ENCODE assay signal across 25 cellular contexts in the genomic region with DNA sequence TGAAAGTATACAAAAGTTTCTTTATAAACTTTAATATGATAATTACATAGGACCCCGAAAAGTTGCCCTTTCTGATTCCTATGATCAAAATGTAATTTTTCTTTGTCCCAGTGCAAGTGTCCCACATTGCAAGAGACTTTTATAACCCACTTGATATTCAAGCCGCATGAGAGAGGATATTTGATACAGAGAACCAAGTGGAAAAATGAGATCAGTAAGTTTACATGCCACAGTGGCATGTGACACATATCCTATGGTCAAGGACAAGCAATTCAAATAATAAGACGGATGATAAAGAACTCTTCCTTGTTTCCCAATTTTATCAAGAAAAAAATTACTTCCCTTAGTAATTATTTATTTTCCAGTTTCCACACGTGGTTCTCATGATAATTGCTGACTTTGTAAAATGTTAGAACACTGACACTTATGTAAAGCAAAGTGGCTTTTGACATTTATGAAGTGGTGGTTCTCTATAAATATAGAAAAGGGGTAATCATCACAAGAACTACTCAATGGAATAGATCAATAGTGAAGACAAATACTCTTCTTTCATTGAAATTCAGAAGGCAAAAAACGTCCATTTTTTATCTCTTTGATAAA.
"Had no signal": no experiment of that assay in that cellular context is flagged by ENCODE, and none has a peak within 500 bp of the region (broad histone marks: within the 10 kb centered on the region; RNA-seq: fewer than 3 reads in every experiment).

No MANE protein-coding gene starts in this region.

- DNase-seq: activated CD4-positive, alpha-beta memory T cell treated with anti-CD3 and anti-CD28 coated beads for 36 hours; activated CD4-positive, alpha-beta T cell treated with anti-CD3 and anti-CD28 coated beads, Interleukin-2, amount 10 ng/mL, durations not matched to agents 24 days and 14 days; activated CD8-positive, alpha-beta memory T cell treated with anti-CD3 and anti-CD28 coated beads, Interleukin-2, amount 50 U/mL, for 4 hours; activated effector memory CD4-positive, alpha-beta T cell treated with anti-CD3 and anti-CD28 coated beads, Interleukin-2, amount 50 U/mL, for 16 hours; activated naive CD4-positive, alpha-beta T cell treated with anti-CD3 and anti-CD28 coated beads, Interleukin-2, amount 10 ng/mL, durations not matched to agents 7 days and 5 days; activated naive CD8-positive, alpha-beta T cell treated with anti-CD3 and anti-CD28 coated beads, Interleukin-2, amount 10 ng/mL, durations not matched to agents 7 days and 5 days; activated T-cell treated with anti-CD3 and anti-CD28 coated beads, Interleukin-2, amount 50 U/mL, for 1 hour; brain microvascular endothelial cell; dorsolateral prefrontal cortex; effector memory CD8-positive, alpha-beta T cell; erythroblast; gastrocnemius medialis; glutamatergic neuron; islet precursor cell; mammary epithelial cell; naive thymus-derived CD4-positive, alpha-beta T cell; nucleus accumbens; pancreas; psoas muscle; sigmoid colon; small intestine; stimulated activated CD4-positive, alpha-beta T cell treated with anti-CD3 and anti-CD28 coated beads, Interleukin-4, amount 100 ng/mL, for 24 hours; T1000; trophoblast cell; WERI-Rb-1 had no signal
